Comparison of ENCODE assay signal across 9 cellular contexts in genomic region chr6:24935753-24936152, GRCh38. TPM values are rescaled to one million over a fixed set of nuclear protein-coding genes. Genes with fewer than 3 reads are reported as not detected.
A peak's percentile ranks its signal among the peaks of the same experiment; 100 is the strongest.
DNase-seq lines count a peak whose midpoint lies in the region; ATAC-seq and TF ChIP-seq lines count a peak whose summit lies in the region.
"Had no signal": no experiment of that assay in that cellular context is flagged by ENCODE, and none has a peak within 500 bp of the region (broad histone marks: within the 10 kb centered on the region; RNA-seq: fewer than 3 reads in every experiment).

Gene RIPOR2, minus strand, starts transcription at chr6:24935960. Its CDS starts 62 bp downstream, at chr6:24935898.

- H3K36me3 Mint-ChIP-seq in activated naive CD8-positive, alpha-beta T cell, result peaks cover 2% of the 10 kb centered on the region
- H3K36me3 Mint-ChIP-seq in type B pancreatic cell, result no peaks in the 10 kb centered on the region

- no peak within 1 kb of the TSS for H3K4me3 ChIP-seq in mucosa of descending colon

- H3K4me1 Mint-ChIP-seq in activated naive CD8-positive, alpha-beta T cell (ENCODE audit: low read depth), result peaks cover 93% of the 10 kb centered on the region
- H3K4me1 Mint-ChIP-seq in type B pancreatic cell (ENCODE audit: unreplicated experiment), result peaks cover 28% of the 10 kb centered on the region

- H3K9me3 Mint-ChIP-seq in activated naive CD8-positive, alpha-beta T cell (ENCODE audit: low read depth), result no peaks in the 10 kb centered on the region
- no peaks in the 10 kb centered on the region for H3K9me3 Mint-ChIP-seq in type B pancreatic cell

- no peaks in the 10 kb centered on the region for H3K27me3 Mint-ChIP-seq in activated naive CD8-positive, alpha-beta T cell
- peaks cover 9% of the 10 kb centered on the region for H3K27me3 Mint-ChIP-seq in type B pancreatic cell

- peak; percentile 11 for DNase-seq in Daoy (ENCODE audit: low read depth)
- DNase-seq in SK-MEL-5 (ENCODE audit: low read depth, low spot score), result peak; percentile 77
- DNase-seq in mucosa of descending colon, result peak; percentile 38 to 78 (median 43)
- no peak for DNase-seq in type B pancreatic cell (ENCODE audit: extremely low spot score, unreplicated experiment)
- no peak for DNase-seq in NCI-H2107 treated with DMSO at 0.1 percent for 48 hours (lab: John Stamatoyannopoulos, UW; ENCODE audit: unreplicated experiment)
- no peak for DNase-seq in EL

- intact Hi-C loops in mucosa of descending colon (cut with DNase I, micrococcal nuclease), result no loop called here

- ATAC-seq in HG02571 (IDR thresholded peaks at IDR 0.05; ENCODE audit: unreplicated experiment) (peak; percentile 28), mucosa of descending colon (peak; percentile 72)

- H3K27ac Mint-ChIP-seq in activated naive CD8-positive, alpha-beta T cell, result peak within 1 kb of the TSS; percentile 93
- no peak within 1 kb of the TSS for H3K27ac Mint-ChIP-seq in type B pancreatic cell

- TF ChIP-seq CTCF in mucosa of descending colon (IDR thresholded peaks at IDR 0.05) (no peak), type B pancreatic cell (conservative IDR thresholded peaks at IDR 0.05) (peak; percentile 47)

- in situ Hi-C loops in SK-MEL-5 (cut with HindIII; ENCODE audit: low pct_unique_long_range_greater_than_20kb, low sequenced_read_pairs), result loop anchor here (10.0 kb wide), 1 partner anchor 59 kb away; no protein-coding TSS in a partner anchor

- peak within 1 kb of the TSS; percentile 97 for H3K4me3 Mint-ChIP-seq in activated naive CD8-positive, alpha-beta T cell
- H3K4me3 Mint-ChIP-seq in type B pancreatic cell, result no peak within 1 kb of the TSS

- H3K4me1 ChIP-seq in mucosa of descending colon (ENCODE audit: low read depth), result no peaks in the 10 kb centered on the region

- H3K9me3 ChIP-seq in mucosa of descending colon, result no peaks in the 10 kb centered on the region

- no peaks in the 10 kb centered on the region for H3K36me3 ChIP-seq in mucosa of descending colon (ENCODE audit: low read depth)

RNA-seq across cellular contexts. Expression of gene RIPOR2, which starts in this region (rescaled TPM):
- total RNA-seq in Daoy (2014; rRNA removed; shearing (Covaris generic)), result 0.06 and 2.3 TPM in 2 replicates
- 6.7 and 7.4 TPM in 2 replicates for total RNA-seq in SK-MEL-5 (2014; rRNA removed; shearing (Covaris generic))
- 4.1 and 6.3 TPM in 2 replicates for polyA plus RNA-seq in SK-MEL-5 (2015; cell fraction: cytosol; rRNA removed)
- polyA plus RNA-seq in SK-MEL-5 (2015; cell fraction: nucleus; rRNA removed), result 3.1 and 3.8 TPM in 2 replicates
- 1 to 10 TPM; 2.9 to 4.7 (median 4.1) TPM for total RNA-seq in mucosa of descending colon
- 2.1 and 4.2 TPM in 2 replicates for total RNA-seq in type B pancreatic cell (ENCODE audit: low replicate concordance)
- total RNA-seq: endothelial cell of umbilical vein had no signal

Comparison
In these comparisons a context has a peak if more than half of its experiments do, and no peak if none do; other contexts are left out.
1. DNase-seq: peak in Daoy (single experiment), SK-MEL-5 (single experiment) and mucosa of descending colon (3 of 3); none in type B pancreatic cell (single experiment), NCI-H2107 treated with DMSO at 0.1 percent for 48 hours (single experiment) and EL (single experiment).